In the genomic region with DNA sequence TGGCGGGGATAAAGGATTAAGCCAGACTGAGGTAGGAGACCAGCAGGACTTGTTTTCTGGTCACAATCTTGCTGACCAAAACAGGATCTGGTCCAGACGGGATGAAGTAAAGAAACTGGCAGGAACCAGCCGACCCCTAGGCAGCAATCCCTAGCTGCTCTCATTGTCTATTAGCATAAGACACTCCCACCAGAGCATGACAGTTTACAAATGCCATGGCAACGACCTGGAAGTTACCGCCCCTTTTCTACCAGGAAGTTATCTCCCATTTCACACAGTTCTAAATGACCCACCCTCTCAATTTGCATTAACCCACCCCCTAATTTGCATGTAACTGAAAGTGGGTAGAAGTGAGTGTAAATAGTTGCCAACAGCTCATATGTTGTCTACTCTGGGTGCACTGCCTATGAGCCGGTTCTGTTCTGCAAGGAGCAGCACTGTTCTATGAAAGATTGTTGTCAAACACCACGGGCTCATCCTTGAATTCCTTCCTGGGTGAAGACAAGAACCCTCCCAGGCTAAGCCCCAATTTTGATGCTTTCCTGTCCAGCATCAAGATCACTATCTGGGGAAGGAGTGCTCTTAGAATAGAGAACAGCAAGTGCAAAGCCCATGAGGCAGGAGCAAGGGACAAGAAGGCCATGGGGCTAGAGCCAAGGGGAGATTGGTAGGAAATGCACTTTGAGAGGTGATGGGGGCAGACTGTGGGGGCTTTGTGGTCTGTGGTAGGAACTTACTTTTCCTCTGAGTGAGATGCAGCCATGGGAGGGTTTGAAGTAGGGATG, we compare ENCODE assay signal across 9 cellular contexts. TPM values are rescaled to one million over a fixed set of nuclear protein-coding genes. Genes with fewer than 3 reads are reported as not detected.
DNase-seq lines count a peak whose midpoint lies in the region; ATAC-seq, FAIRE-seq and TF ChIP-seq lines count a peak whose summit lies in the region.
"Had no signal": no experiment of that assay in that cellular context is flagged by ENCODE, and none has a peak within 500 bp of the region (broad histone marks: within the 10 kb centered on the region; RNA-seq: fewer than 3 reads in every experiment).

No MANE protein-coding gene starts in this region.

- POLR2A ChIA-PET in GM10248 (lab: Yijun Ruan, JAX) = no interaction called here

- H3K36me3 Mint-ChIP-seq in activated T-helper 17 cell treated with anti-CD3 and anti-CD28 coated beads, Interleukin-2, amount 50 U/mL, for 72 hours (ENCODE audit: low read depth) = no peaks in the 10 kb centered on the region

- CTCF ChIA-PET in GM10248 (lab: Yijun Ruan, JAX) = interaction anchor here (1.0 to 1.8 kb wide), 2 partner anchors 64 to 84 kb away, joined by 3 to 4 read pairs; no protein-coding TSS in a partner anchor

- H3K4me3 Mint-ChIP-seq in activated T-helper 17 cell treated with anti-CD3 and anti-CD28 coated beads, Interleukin-2, amount 50 U/mL, for 72 hours = no peak overlapping the region

- no peak overlapping the region for H3K27ac Mint-ChIP-seq in activated T-helper 17 cell treated with anti-CD3 and anti-CD28 coated beads, Interleukin-2, amount 50 U/mL, for 72 hours

- H3K9me3 Mint-ChIP-seq in activated T-helper 17 cell treated with anti-CD3 and anti-CD28 coated beads, Interleukin-2, amount 50 U/mL, for 72 hours = no peaks in the 10 kb centered on the region

- H3K4me3 ChIP-seq in mucosa of descending colon = no peak overlapping the region

- H3K36me3 ChIP-seq in mucosa of descending colon (ENCODE audit: low read depth) = no peaks in the 10 kb centered on the region

- no peaks in the 10 kb centered on the region for H3K4me1 Mint-ChIP-seq in activated T-helper 17 cell treated with anti-CD3 and anti-CD28 coated beads, Interleukin-2, amount 50 U/mL, for 72 hours

- ATAC-seq in activated T-helper 17 cell treated with anti-CD3 and anti-CD28 coated beads, Interleukin-2, amount 50 U/mL, for 72 hours (replicated peaks) = peak; percentile 64
- ATAC-seq in mucosa of descending colon = peak; percentile 34
- no peak for ATAC-seq in stimulated activated naive CD8-positive, alpha-beta T cell treated with anti-CD3 and anti-CD28 coated beads, Interleukin-15, Interleukin-2, amounts not matched to agents 100 U/mL and 50 U/mL, for 24 hours

- no peaks in the 10 kb centered on the region for H3K9me3 ChIP-seq in mucosa of descending colon

- peak; percentile 30 for FAIRE-seq in GM12892 (lab: Jason Lieb, UNC)

- H3K27me3 Mint-ChIP-seq in activated T-helper 17 cell treated with anti-CD3 and anti-CD28 coated beads, Interleukin-2, amount 50 U/mL, for 72 hours = peaks cover 3% of the 10 kb centered on the region

- TF ChIP-seq CTCF in mucosa of descending colon (IDR thresholded peaks at IDR 0.05) (no peak), GM10248 (IDR thresholded peaks at IDR 0.05; ENCODE audit: control extremely low read depth, extremely low read depth, low read depth, missing control alignments) (no peak)

- no peaks in the 10 kb centered on the region for H3K4me1 ChIP-seq in mucosa of descending colon (ENCODE audit: low read depth)

- TF ChIP-seq POLR2A in GM12892 (IDR thresholded peaks at IDR 0.05; ENCODE audit: low read depth, low read length) = no peak

- no peak for DNase-seq in GM12892 (ENCODE audit: insufficient read length)
- peak; percentile 97 for DNase-seq in NAMALWA (ENCODE audit: low spot score)
- DNase-seq in mucosa of descending colon = no peak
- no peak for DNase-seq in stimulated activated naive CD8-positive, alpha-beta T cell treated with anti-CD3 and anti-CD28 coated beads, Interleukin-15, Interleukin-2, amounts not matched to agents 100 U/mL and 50 U/mL, for 24 hours
- no peak for DNase-seq in GF-D8 (lab: John Stamatoyannopoulos, UW)
- DNase-seq in GM10248 (ENCODE audit: extremely low spot score) = no peak
- DNase-seq: amniotic stem cell, NCI-H1417 treated with DMSO at 0.1 percent for 48 hours had no signal

- intact Hi-C loops in mucosa of descending colon (cut with DNase I, micrococcal nuclease) = no loop called here

RNA-seq across cellular contexts. Expression of a gene that starts 13.9 kb away (rescaled TPM):
- polyA plus RNA-seq in GM12892 (2012; ENCODE audit: missing spikeins) = 2.1 TPM
- total RNA-seq in activated T-helper 17 cell treated with anti-CD3 and anti-CD28 coated beads, Interleukin-2, amount 50 U/mL, for 72 hours = under 1 TPM; 0.43 to 0.66 TPM
- total RNA-seq in mucosa of descending colon = 10 to 100 TPM in 1 of 3 donors, 1 to 10 TPM in 1, under 1 TPM in 1; 0.63 to 10.2 (median 1.5) TPM

RNA-seq across cellular contexts. Expression of a gene that starts 37.9 kb away (rescaled TPM):
- polyA plus RNA-seq in GM12892 (2012; ENCODE audit: missing spikeins) = not detected
- total RNA-seq in activated T-helper 17 cell treated with anti-CD3 and anti-CD28 coated beads, Interleukin-2, amount 50 U/mL, for 72 hours = not detected
- not detected for total RNA-seq in mucosa of descending colon
